ENCODE assay signal across 14 cellular contexts in genomic region chr7:114413741-114414140, GRCh38. TPM values are rescaled to one million over a fixed set of nuclear protein-coding genes. Genes with fewer than 3 reads are reported as not detected.
DNase-seq lines count a peak whose midpoint lies in the region; ATAC-seq, FAIRE-seq and TF ChIP-seq lines count a peak whose summit lies in the region.
"Had no signal": no experiment of that assay in that cellular context is flagged by ENCODE, and none has a peak within 500 bp of the region (broad histone marks: within the 10 kb centered on the region; RNA-seq: fewer than 3 reads in every experiment).

No MANE protein-coding gene starts in this region.

- WGBS in small intestine, 3 donors = 12 to 33% (median 19%) methylated on average over 4 of the region's 4 CpGs

- peak; percentile 37 for DNase-seq in NCI-H345 (lab: John Stamatoyannopoulos, UW)
- DNase-seq in ascending aorta (ENCODE audit: low spot score in 2 of 2) = no peak
- DNase-seq in left colon = no peak
- peak; percentile 20 for DNase-seq in small intestine
- DNase-seq in D721Med (ENCODE audit: insufficient read length, low spot score) = no peak
- no peak for DNase-seq in HT-29 (ENCODE audit: low spot score)
- no peak for DNase-seq in activated naive CD4-positive, alpha-beta T cell treated with anti-CD3 and anti-CD28 coated beads, Interleukin-2, amount 50 U/mL, for 72 hours (ENCODE audit: low spot score in 2 of 2)
- DNase-seq: activated naive CD8-positive, alpha-beta T cell treated with anti-CD3 and anti-CD28 coated beads, Interleukin-2, amount 10 ng/mL, durations not matched to agents 7 days and 5 days; heart left ventricle; HFFc6 had no signal

- H3K9me3 ChIP-seq in ascending aorta (no peaks in the 10 kb centered on the region), small intestine (ENCODE audit: control insufficient read depth, low read depth) (no peaks in the 10 kb centered on the region)
- H3K9me3 ChIP-seq: heart left ventricle had no signal

- ATAC-seq in left colon (peak; percentile 47), GM18519 (IDR thresholded peaks at IDR 0.05; ENCODE audit: low FRiP score, unreplicated experiment) (no peak)
- ATAC-seq in activated naive CD4-positive, alpha-beta T cell treated with anti-CD3 and anti-CD28 coated beads, Interleukin-2, amount 50 U/mL, for 72 hours = no peak

- H3K27ac Mint-ChIP-seq in activated naive CD4-positive, alpha-beta T cell treated with anti-CD3 and anti-CD28 coated beads, Interleukin-2, amount 50 U/mL, for 72 hours = no peak overlapping the region
- H3K27ac Mint-ChIP-seq: activated naive CD8-positive, alpha-beta T cell treated with anti-CD3 and anti-CD28 coated beads, Interleukin-2, amount 10 ng/mL, durations not matched to agents 7 days and 5 days; HFFc6; progenitor cell of endocrine pancreas had no signal

- H3K36me3 Mint-ChIP-seq in activated naive CD4-positive, alpha-beta T cell treated with anti-CD3 and anti-CD28 coated beads, Interleukin-2, amount 50 U/mL, for 72 hours = no peaks in the 10 kb centered on the region
- H3K36me3 Mint-ChIP-seq: activated naive CD8-positive, alpha-beta T cell treated with anti-CD3 and anti-CD28 coated beads, Interleukin-2, amount 10 ng/mL, durations not matched to agents 7 days and 5 days had no signal

- TF ChIP-seq CTCF in ascending aorta (IDR thresholded peaks at IDR 0.05) = no peak
- no peak for TF ChIP-seq CTCF in D721Med (IDR thresholded peaks at IDR 0.05; ENCODE audit: insufficient read depth, missing control alignments)

- H3K27me3 ChIP-seq in ascending aorta (no peaks in the 10 kb centered on the region), small intestine (ENCODE audit: control insufficient read depth in 2 of 2, insufficient read depth in 2 of 2, low read length in 2 of 2) (no peaks in the 10 kb centered on the region)

- H3K27ac ChIP-seq in ascending aorta (peak overlapping the region; percentile 62 to 68), small intestine (ENCODE audit: low read depth in 1 of 2, low read length in 1 of 2) (peak overlapping the region in 1 of 2 donors; percentile 60)
- H3K27ac ChIP-seq: RWPE1 had no signal

- H3K9me3 Mint-ChIP-seq in activated naive CD4-positive, alpha-beta T cell treated with anti-CD3 and anti-CD28 coated beads, Interleukin-2, amount 50 U/mL, for 72 hours = no peaks in the 10 kb centered on the region
- H3K9me3 Mint-ChIP-seq: activated naive CD8-positive, alpha-beta T cell treated with anti-CD3 and anti-CD28 coated beads, Interleukin-2, amount 10 ng/mL, durations not matched to agents 7 days and 5 days; HFFc6 had no signal

- intact Hi-C loops in ascending aorta (cut with DNase I) (loop anchor here (10.0 kb wide), 2 partner anchors 121 to 511 kb away; partner anchors contain the start of gene MDFIC), left colon (cut with DNase I, micrococcal nuclease) (no loop called here)

- H3K36me3 ChIP-seq in ascending aorta = no peaks in the 10 kb centered on the region
- no peaks in the 10 kb centered on the region for H3K36me3 ChIP-seq in small intestine (ENCODE audit: control insufficient read depth in 2 of 2, insufficient read depth in 2 of 2, low read length in 2 of 2)
- H3K36me3 ChIP-seq: heart left ventricle had no signal

- FAIRE-seq in small intestine (lab: Jason Lieb, UNC) (no peak), D721Med (lab: Jason Lieb, UNC) (no peak)

- H3K4me3 ChIP-seq in ascending aorta = peak overlapping the region; percentile 1 to 66
- no peak overlapping the region for H3K4me3 ChIP-seq in small intestine (ENCODE audit: low read depth in 1 of 2, low read length in 2 of 2)
- H3K4me3 ChIP-seq: lung had no signal

- H3K4me1 ChIP-seq in ascending aorta = no peaks in the 10 kb centered on the region
- H3K4me1 ChIP-seq in small intestine (ENCODE audit: control insufficient read depth in 2 of 2, insufficient read depth in 1 of 2, low read depth in 1 of 2, low read length in 1 of 2) = no peaks in the 10 kb centered on the region

RNA-seq across cellular contexts. Expression of gene FOXP2, which starts 0.9 kb away (rescaled TPM):
- total RNA-seq in ascending aorta = 11.0 TPM
- total RNA-seq in left colon = 10 to 100 TPM; 12.8 to 21.1 TPM
- polyA plus RNA-seq in small intestine = 1 to 10 TPM; 1.7 to 4.3 (median 2.9) TPM
- 0.05 and 0.66 TPM in 2 replicates for total RNA-seq in HT-29 (2014; rRNA removed; shearing (Covaris generic))
- not detected for total RNA-seq in activated naive CD4-positive, alpha-beta T cell treated with anti-CD3 and anti-CD28 coated beads, Interleukin-2, amount 50 U/mL, for 72 hours
- total RNA-seq: activated naive CD8-positive, alpha-beta T cell treated with anti-CD3 and anti-CD28 coated beads, Interleukin-2, amount 10 ng/mL, durations not matched to agents 7 days and 5 days had no signal

Comparison
In these comparisons a context has a peak if more than half of its experiments do, and no peak if none do; other contexts are left out.
1. DNase-seq: peak in NCI-H345 (single experiment) and small intestine (single experiment); none in ascending aorta (0 of 2), left colon (0 of 2), D721Med (single experiment), HT-29 (single experiment) and activated naive CD4-positive, alpha-beta T cell treated with anti-CD3 and anti-CD28 coated beads, Interleukin-2, amount 50 U/mL, for 72 hours (0 of 2).
2. H3K4me3 ChIP-seq: peak in ascending aorta (2 of 2); none in small intestine (0 of 2).